ENCODE assay signal across 9 cellular contexts in the genomic region with DNA sequence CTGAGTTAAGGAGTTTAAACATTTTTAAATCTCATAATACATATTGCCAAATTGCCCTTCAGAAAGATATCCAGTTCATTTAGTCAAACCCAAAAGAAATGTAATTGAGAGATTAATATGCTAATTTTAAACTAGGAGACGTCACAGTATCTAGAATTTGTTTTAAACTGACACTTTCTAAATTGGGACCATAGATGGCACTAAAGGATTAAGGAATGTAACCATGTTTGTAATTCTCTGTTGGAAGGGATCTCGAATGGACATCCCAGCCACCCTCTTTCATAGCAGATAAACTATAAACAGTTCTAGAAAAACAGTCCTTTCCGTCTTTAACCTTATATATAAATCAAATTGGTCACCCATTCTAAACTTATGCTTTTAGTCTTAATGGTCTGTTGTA. TPM values are rescaled to one million over a fixed set of nuclear protein-coding genes. Genes with fewer than 3 reads are reported as not detected.
DNase-seq lines count a peak whose midpoint lies in the region; ATAC-seq and TF ChIP-seq lines count a peak whose summit lies in the region.
"Had no signal": no experiment of that assay in that cellular context is flagged by ENCODE, and none has a peak within 500 bp of the region (broad histone marks: within the 10 kb centered on the region; RNA-seq: fewer than 3 reads in every experiment).

No MANE protein-coding gene starts in this region.

- no peaks in the 10 kb centered on the region for H3K4me1 Mint-ChIP-seq in CD4-positive, alpha-beta T cell (ENCODE audit: low read depth)
- H3K4me1 Mint-ChIP-seq in activated naive CD4-positive, alpha-beta T cell treated with anti-CD3 and anti-CD28 coated beads for 36 hours (ENCODE audit: low read depth), result no peaks in the 10 kb centered on the region

- H3K9me3 ChIP-seq in CD4-positive, alpha-beta T cell (ENCODE audit: control insufficient read depth, low read length), result no peaks in the 10 kb centered on the region

- CTCF ChIA-PET in CD4-positive, alpha-beta T cell (lab: Charles Lee), result no interaction called here
- CTCF ChIA-PET in RWPE1 (lab: Yijun Ruan, JAX), result interaction anchor here (0.7 to 1.0 kb wide), 3 partner anchors 39 to 50 kb away, joined by 3 to 4 read pairs (median 3); no protein-coding TSS in a partner anchor
- CTCF ChIA-PET in activated naive CD4-positive, alpha-beta T cell treated with anti-CD3 and anti-CD28 coated beads for 36 hours (lab: Charles Lee), result interaction anchor here (1.0 to 2.5 kb wide), 4 partner anchors 47 to 68 kb away, joined by 3 to 10 read pairs (median 4); no protein-coding TSS in a partner anchor

- no peaks in the 10 kb centered on the region for H3K36me3 Mint-ChIP-seq in CD4-positive, alpha-beta T cell (ENCODE audit: low read depth)
- H3K36me3 Mint-ChIP-seq in activated naive CD4-positive, alpha-beta T cell treated with anti-CD3 and anti-CD28 coated beads for 36 hours (ENCODE audit: low read depth), result no peaks in the 10 kb centered on the region

- peaks cover 34% of the 10 kb centered on the region for H3K27me3 Mint-ChIP-seq in CD4-positive, alpha-beta T cell
- peaks cover 24% of the 10 kb centered on the region for H3K27me3 Mint-ChIP-seq in activated naive CD4-positive, alpha-beta T cell treated with anti-CD3 and anti-CD28 coated beads for 36 hours (ENCODE audit: low read depth)

- no peak overlapping the region for H3K27ac ChIP-seq in CD4-positive, alpha-beta T cell (ENCODE audit: low read depth, low read length)
- no peak overlapping the region for H3K27ac ChIP-seq in RWPE1

- H3K27me3 ChIP-seq in CD4-positive, alpha-beta T cell (ENCODE audit: control insufficient read depth, insufficient read depth, low read length), result no peaks in the 10 kb centered on the region

- H3K9me3 Mint-ChIP-seq in CD4-positive, alpha-beta T cell, result no peaks in the 10 kb centered on the region
- H3K9me3 Mint-ChIP-seq in activated naive CD4-positive, alpha-beta T cell treated with anti-CD3 and anti-CD28 coated beads for 36 hours, result no peaks in the 10 kb centered on the region

- no peak for ATAC-seq in CD4-positive, alpha-beta T cell (ENCODE audit: poor library complexity)

- no peak overlapping the region for H3K27ac Mint-ChIP-seq in CD4-positive, alpha-beta T cell
- H3K27ac Mint-ChIP-seq in activated naive CD4-positive, alpha-beta T cell treated with anti-CD3 and anti-CD28 coated beads for 36 hours, result no peak overlapping the region

- TF ChIP-seq CTCF in CD4-positive, alpha-beta T cell (IDR thresholded peaks at IDR 0.05), result peak; percentile 17
- TF ChIP-seq CTCF in LNCAP (IDR thresholded peaks at IDR 0.05) (peak; percentile 41; the same call in 1 of the 2 replicates), RWPE1 (conservative IDR thresholded peaks at IDR 0.05; ENCODE audit: low read depth) (peak; percentile 37)

- intact Hi-C loops in CD4-positive, alpha-beta T cell (cut with DNase I, micrococcal nuclease), result loop anchor here (5.0 to 10.0 kb wide), 2 partner anchors 909 to 1257 kb away; no protein-coding TSS in a partner anchor
- intact Hi-C loops in activated naive CD4-positive, alpha-beta T cell treated with anti-CD3 and anti-CD28 coated beads for 36 hours (cut with micrococcal nuclease), result loop anchor here (1.0 to 2.0 kb wide), 4 partner anchors 50 to 909 kb away; a partner anchor contains a TSS

- POLR2A ChIA-PET in CD4-positive, alpha-beta T cell (lab: Charles Lee), result no interaction called here
- POLR2A ChIA-PET in RWPE1 (lab: Yijun Ruan, JAX; ENCODE audit: low non-redundant PET), result no interaction called here

- no peak for DNase-seq in CD4-positive, alpha-beta T cell
- peak; percentile 32 for DNase-seq in RWPE1 (ENCODE audit: low spot score)
- peak; percentile 19 for DNase-seq in inferior parietal cortex (ENCODE audit: extremely low spot score)
- DNase-seq in GM19238 (ENCODE audit: insufficient read length, low spot score), result no peak
- no peak for DNase-seq in DMS79 (lab: John Stamatoyannopoulos, UW)
- DNase-seq in hippocampal formation (lab: John Stamatoyannopoulos, UW), result no peak
- DNase-seq in activated naive CD4-positive, alpha-beta T cell treated with anti-CD3 and anti-CD28 coated beads for 36 hours, result no peak
- DNase-seq: NCI-H1930 had no signal

- no peak overlapping the region for H3K4me3 Mint-ChIP-seq in CD4-positive, alpha-beta T cell
- no peak overlapping the region for H3K4me3 Mint-ChIP-seq in activated naive CD4-positive, alpha-beta T cell treated with anti-CD3 and anti-CD28 coated beads for 36 hours

RNA-seq across cellular contexts. Expression of a gene that starts 30.0 kb away (rescaled TPM):
- total RNA-seq in CD4-positive, alpha-beta T cell, result 1 to 10 TPM; 7.9 to 8.5 TPM
- total RNA-seq in activated naive CD4-positive, alpha-beta T cell treated with anti-CD3 and anti-CD28 coated beads for 36 hours, result 1 to 10 TPM; 7.3 to 8.2 TPM

RNA-seq across cellular contexts. Expression of a gene that starts 48.1 kb away (rescaled TPM):
- total RNA-seq in CD4-positive, alpha-beta T cell, result not detected
- under 1 TPM; 0.20 to 0.24 TPM for total RNA-seq in activated naive CD4-positive, alpha-beta T cell treated with anti-CD3 and anti-CD28 coated beads for 36 hours

RNA-seq across cellular contexts. Expression of a gene that starts 54.0 kb away (rescaled TPM):
- total RNA-seq in CD4-positive, alpha-beta T cell, result 10 to 100 TPM; 13.2 to 17.3 TPM
- total RNA-seq in activated naive CD4-positive, alpha-beta T cell treated with anti-CD3 and anti-CD28 coated beads for 36 hours, result 10 to 100 TPM; 15.0 to 15.8 TPM

Comparison
In these comparisons a context has a peak if more than half of its experiments do, and no peak if none do; other contexts are left out.
1. DNase-seq: peak in RWPE1 (single experiment) and inferior parietal cortex (single experiment); none in CD4-positive, alpha-beta T cell (0 of 10), GM19238 (single experiment), DMS79 (single experiment), hippocampal formation (0 of 2) and activated naive CD4-positive, alpha-beta T cell treated with anti-CD3 and anti-CD28 coated beads for 36 hours (single experiment).
2. Peak in every context shown above with its lines, with median percentiles within 50 percentile points of each other: CTCF ChIP-seq.